Comparison of ENCODE assay signal across 23 cellular contexts in the genomic region with DNA sequence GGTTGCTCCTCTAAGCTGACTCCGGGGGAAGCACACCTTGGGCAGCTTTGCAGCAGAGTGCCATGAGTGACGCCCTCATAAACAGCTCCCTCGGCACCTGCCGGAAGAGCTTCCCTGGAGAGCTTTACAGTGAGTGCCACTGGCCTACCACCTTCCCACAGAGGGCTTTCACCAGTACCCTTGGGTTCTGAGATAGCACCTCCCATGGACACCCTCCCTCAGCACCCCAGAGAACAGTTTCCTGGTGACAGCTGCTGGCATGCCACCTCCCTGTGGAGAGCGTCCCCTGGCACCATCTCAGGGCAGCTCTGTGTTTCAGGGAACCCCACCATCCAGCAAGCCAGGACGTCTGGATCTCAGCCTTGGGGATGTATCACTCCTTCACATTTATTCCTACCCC. TPM values are rescaled to one million over a fixed set of nuclear protein-coding genes. Genes with fewer than 3 reads are reported as not detected.
DNase-seq lines count a peak whose midpoint lies in the region; ATAC-seq, FAIRE-seq and TF ChIP-seq lines count a peak whose summit lies in the region.
"Had no signal": no experiment of that assay in that cellular context is flagged by ENCODE, and none has a peak within 500 bp of the region (broad histone marks: within the 10 kb centered on the region; RNA-seq: fewer than 3 reads in every experiment).

No MANE protein-coding gene starts in this region.

- TF ChIP-seq CTCF in heart left ventricle (IDR thresholded peaks at IDR 0.05) = no peak

- no peak for TF ChIP-seq POLR2A in GM12891 (IDR thresholded peaks at IDR 0.05; ENCODE audit: low read depth, low read length)
- no peak for TF ChIP-seq POLR2A in heart left ventricle (IDR thresholded peaks at IDR 0.05)

- H4K8ac ChIP-seq in neuronal stem cell (ENCODE audit: low read depth, low read length) = no peak overlapping the region

- H3K14ac ChIP-seq in neuronal stem cell (ENCODE audit: low read length) = no peak overlapping the region

- no peak overlapping the region for H3K4me3 ChIP-seq in Karpas-422 (ENCODE audit: low read length)
- no peak overlapping the region for H3K4me3 ChIP-seq in heart left ventricle
- H3K4me3 ChIP-seq in neuronal stem cell (ENCODE audit: low read length in 2 of 2) = no peak overlapping the region
- H3K4me3 ChIP-seq: SJSA1 had no signal

- H2BK15ac ChIP-seq in neuronal stem cell (ENCODE audit: low read length) = no peak overlapping the region

- DNase-seq in GM12891 (ENCODE audit: insufficient read length, low spot score) (no peak), Karpas-422 (no peak), heart left ventricle (peak in 1 of 5 donors; percentile 37), neuronal stem cell (ENCODE audit: low spot score) (no peak)
- DNase-seq in stimulated activated naive CD4-positive, alpha-beta T cell (lab: John Stamatoyannopoulos, UW) = no peak
- DNase-seq: C1 segment of cervical spinal cord; Caco-2; CD4-positive, alpha-beta memory T cell; NCI-H1048; NCI-H1417 treated with DMSO at 0.1 percent for 48 hours; NCI-H187; NCI-H2081 treated with DMSO at 0.1 percent for 48 hours; NCI-H82; NK-92 treated with Interleukin-12 subunit alpha and Interleukin-12 subunit beta, amount 100 ng/mL, for 24 hours; PC-3 had no signal

- H3K23ac ChIP-seq in neuronal stem cell (ENCODE audit: low read depth, low read length, poor library complexity) = peak overlapping the region; percentile 21

- intact Hi-C loops in heart left ventricle (cut with DNase I) = no loop called here

- H3K4ac ChIP-seq in neuronal stem cell (ENCODE audit: low read length) = no peak overlapping the region

- H2AFZ ChIP-seq in Karpas-422 (ENCODE audit: low read length) (no peak overlapping the region), neuronal stem cell (ENCODE audit: low read length) (no peak overlapping the region)

- H3K36me3 ChIP-seq in Karpas-422 (ENCODE audit: insufficient read depth, low read length) (peaks cover 66% of the 10 kb centered on the region), heart left ventricle (peaks cover 0 to 99% (median 63%) of the 10 kb centered on the region in 9 donors), neuronal stem cell (replicated peaks in 1 of 2; ENCODE audit: control insufficient read depth in 2 of 2, insufficient read depth in 2 of 2, low read length in 2 of 2) (peaks cover 6 to 48% of the 10 kb centered on the region in 2 donors)

- H4K20me1 ChIP-seq in Karpas-422 (ENCODE audit: insufficient read depth, low read depth, low read length) = no peaks in the 10 kb centered on the region

- no peak for FAIRE-seq in GM12891 (lab: Jason Lieb, UNC)
- FAIRE-seq: G401.6, GM19239 had no signal

- ATAC-seq in heart left ventricle = peak; percentile 40 to 58 (median 47)
- ATAC-seq in GM18909 (IDR thresholded peaks at IDR 0.05; ENCODE audit: poor library complexity, unreplicated experiment) = no peak
- no peak for ATAC-seq in GM18520 (IDR thresholded peaks at IDR 0.05; ENCODE audit: unreplicated experiment)
- ATAC-seq: HCT116, PC-3 had no signal

- no peak overlapping the region for H4K91ac ChIP-seq in neuronal stem cell (ENCODE audit: low read depth, low read length, poor library complexity)

- H3K18ac ChIP-seq in neuronal stem cell (ENCODE audit: low read length) = no peak overlapping the region

- peaks cover 42% of the 10 kb centered on the region for H3K4me1 ChIP-seq in Karpas-422 (ENCODE audit: low read length)
- H3K4me1 ChIP-seq in heart left ventricle = peaks cover 0 to 8% (median 0%) of the 10 kb centered on the region in 12 donors
- H3K4me1 ChIP-seq in neuronal stem cell (ENCODE audit: control insufficient read depth in 2 of 2, insufficient read depth in 1 of 2, low read depth in 1 of 2, low read length in 2 of 2) = peaks cover 0 to 9% of the 10 kb centered on the region in 2 donors
- H3K4me1 ChIP-seq: Caco-2, SJSA1 had no signal

- H3K79me1 ChIP-seq in neuronal stem cell (ENCODE audit: low read depth, low read length) = no peaks in the 10 kb centered on the region

- no peaks in the 10 kb centered on the region for H3K9me2 ChIP-seq in Karpas-422 (replicated peaks; ENCODE audit: insufficient read depth, low read length)

- no peak overlapping the region for H2BK12ac ChIP-seq in neuronal stem cell (ENCODE audit: low read length)

- H3K27me3 ChIP-seq in Karpas-422 (ENCODE audit: low read length) (no peaks in the 10 kb centered on the region), heart left ventricle (no peaks in the 10 kb centered on the region), neuronal stem cell (ENCODE audit: control insufficient read depth in 3 of 3, insufficient read depth in 3 of 3, low read depth in 1 of 3, low read length in 3 of 3) (no peaks in the 10 kb centered on the region)
- H3K27me3 ChIP-seq: SJSA1 had no signal

- H3K27ac ChIP-seq in Karpas-422 (ENCODE audit: low read length) (no peak overlapping the region), heart left ventricle (no peak overlapping the region), neuronal stem cell (replicated peaks; ENCODE audit: low read length) (no peak overlapping the region)
- H3K27ac ChIP-seq: HL-60, KMS-11, SJSA1 had no signal

- no peak overlapping the region for H2BK5ac ChIP-seq in neuronal stem cell (ENCODE audit: low read length)

- H2BK120ac ChIP-seq in neuronal stem cell (ENCODE audit: low read depth, low read length) = no peak overlapping the region

- H3K4me2 ChIP-seq in Karpas-422 (ENCODE audit: low read depth, low read length, poor library complexity, severe bottlenecking) (peak overlapping the region; percentile 6), neuronal stem cell (ENCODE audit: insufficient read depth, low read length, poor library complexity, severe bottlenecking) (no peak overlapping the region)
- H3K4me2 ChIP-seq: KMS-11 had no signal

- 0 out of 2 replicates have a peak, but pooled peaks cover 3% of the 10 kb centered on the region for H3K79me2 ChIP-seq in Karpas-422 (ENCODE audit: low read length)

- WGBS in heart left ventricle, 4 donors = 69 to 86% (median 81%) methylated on average over 3 to 6 of the region's 6 CpGs
- WGBS in neuronal stem cell (ENCODE audit: extremely low coverage in 2 of 2, insufficient read length in 2 of 2, insufficient replicate concordance in 1 of 2), 2 donors = no CpG with 5 or more reads among the region's 6 CpGs

- no peaks in the 10 kb centered on the region; the same call in 1 of the 2 replicates for H3K9me3 ChIP-seq in Karpas-422 (ENCODE audit: low read length)
- no peaks in the 10 kb centered on the region for H3K9me3 ChIP-seq in heart left ventricle
- H3K9me3 ChIP-seq in neuronal stem cell (replicated peaks in 1 of 2; ENCODE audit: control insufficient read depth in 2 of 2, insufficient read depth in 1 of 2, low read depth in 1 of 2, low read length in 2 of 2) = no peaks in the 10 kb centered on the region
- H3K9me3 ChIP-seq: Caco-2, SJSA1 had no signal

- no peak overlapping the region for H3K9ac ChIP-seq in Karpas-422 (ENCODE audit: low read length)
- H3K9ac ChIP-seq in neuronal stem cell (ENCODE audit: low read depth, low read length, poor library complexity) = no peak overlapping the region
- H3K9ac ChIP-seq: KMS-11 had no signal

- H2AK5ac ChIP-seq in neuronal stem cell (ENCODE audit: low read depth, low read length) = no peak overlapping the region

TF ChIP-seq in GM12891, 5 proteins besides CTCF, POLR2A, EP300 and RAD21:
- TF ChIP-seq PAX5 (IDR thresholded peaks at IDR 0.05; ENCODE audit: insufficient read depth, low read length, severe bottlenecking) (no peak), TAF1 (IDR thresholded peaks at IDR 0.05; ENCODE audit: low read depth, low read length) (no peak), POLR2AphosphoS5 (IDR thresholded peaks at IDR 0.05; ENCODE audit: low read depth, low read length) (peak; percentile 17; the same call in 1 of the 2 replicates), POU2F2 (IDR thresholded peaks at IDR 0.05; ENCODE audit: low read depth, low read length) (no peak)

RNA-seq across cellular contexts. Expression of gene RUBCN, which starts 49.1 kb away (rescaled TPM):
- polyA plus RNA-seq in GM12891 (2012; ENCODE audit: low read depth, missing spikeins) = 29.4 TPM
- 87.0 and 128 TPM in 2 replicates for total RNA-seq in Karpas-422 (2014; rRNA removed; shearing (Covaris generic); ENCODE audit: low replicate concordance)
- 10 to 100 TPM; 22.9 to 53.4 (median 36.9) TPM for total RNA-seq in heart left ventricle
- polyA plus RNA-seq in heart left ventricle = 10 to 100 TPM; 14.9 to 38.5 TPM
- 12.0 TPM for polyA plus RNA-seq in neuronal stem cell (2013, experiment 1 of 2)
- 12.0 TPM for polyA plus RNA-seq in neuronal stem cell (2013, experiment 2 of 2)

Comparison
In these comparisons a context has a peak if more than half of its experiments do, and no peak if none do; other contexts are left out.
1. ATAC-seq: peak in heart left ventricle (4 of 4); none in GM18909 (single experiment) and GM18520 (single experiment).